23 cellular contexts compared by ENCODE assay signal in the genomic region with DNA sequence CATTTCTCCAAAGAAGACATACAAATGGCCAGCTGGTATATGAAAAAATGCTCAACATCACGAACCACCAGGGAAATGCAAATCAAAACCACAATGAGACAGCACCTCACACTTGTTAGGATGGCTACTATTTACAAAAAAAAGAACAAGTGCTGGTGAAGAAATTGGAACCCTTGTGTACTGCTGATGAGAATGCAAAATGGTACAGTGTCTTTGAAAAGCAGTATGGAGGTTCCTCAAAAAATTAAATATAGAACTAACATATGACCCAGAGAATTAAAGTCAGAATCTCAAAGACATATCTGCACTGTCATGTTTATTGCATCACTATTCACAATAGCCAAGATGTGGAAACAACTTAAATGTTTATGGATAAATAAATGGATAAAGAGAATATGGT. TPM values are rescaled to one million over a fixed set of nuclear protein-coding genes. Genes with fewer than 3 reads are reported as not detected.
"Had no signal": no experiment of that assay in that cellular context is flagged by ENCODE, and none has a peak within 500 bp of the region (broad histone marks: within the 10 kb centered on the region; RNA-seq: fewer than 3 reads in every experiment).

No MANE protein-coding gene starts in this region.

- H3K4me3 ChIP-seq: cardiac muscle cell, esophagus muscularis mucosa, gastroesophageal sphincter, heart right ventricle, left lung, upper lobe of right lung had no signal

- FAIRE-seq: TTC549 had no signal

- ATAC-seq: activated CD4-positive, alpha-beta T cell treated with anti-CD3 and anti-CD28 coated beads for 36 hours; gastroesophageal sphincter; heart right ventricle; left lung; stimulated activated naive B cell treated with anti-CD40 and anti-IgM and Interleukin-4, amounts not matched to agents 10 μg/mL and 1 μg/mL and 100 μg/mL, for 72 hours; upper lobe of right lung; WTC11 had no signal

- DNase-seq: activated CD4-positive, alpha-beta T cell treated with anti-CD3 and anti-CD28 coated beads for 36 hours; activated CD4-positive, alpha-beta T cell treated with anti-CD3 and anti-CD28 coated beads, Interleukin-2, amount 50 U/mL, for 48 hours; activated T-cell treated with anti-CD3 and anti-CD28 coated beads for 4 hours; amniotic stem cell; dermis blood vessel endothelial cell; effector memory CD4-positive, alpha-beta T cell; heart right ventricle; left lung; mammary epithelial cell; midbrain; nephron progenitor cell; nucleus accumbens; posterior cingulate gyrus; stimulated activated naive B cell treated with anti-CD40 and anti-IgM and Interleukin-4, amounts not matched to agents 10 μg/mL and 1 μg/mL and 100 μg/mL, for 72 hours; upper lobe of right lung had no signal

- H3K27me3 ChIP-seq: cardiac muscle cell, esophagus muscularis mucosa, gastroesophageal sphincter, left lung, upper lobe of right lung had no signal

- H3K9me3 ChIP-seq: esophagus muscularis mucosa, gastroesophageal sphincter, left lung, upper lobe of right lung had no signal

- H3K4me1 ChIP-seq: esophagus muscularis mucosa, gastroesophageal sphincter, heart right ventricle, left lung, upper lobe of right lung had no signal

- H3K36me3 ChIP-seq: cardiac muscle cell, esophagus muscularis mucosa, gastroesophageal sphincter, heart right ventricle, left lung, upper lobe of right lung had no signal

- H3K27ac ChIP-seq: cardiac muscle cell, esophagus muscularis mucosa, gastroesophageal sphincter, heart right ventricle, left lung, upper lobe of right lung had no signal

RNA-seq across cellular contexts. Expression of a gene that starts 20.9 kb away (rescaled TPM):
- total RNA-seq: activated CD4-positive, alpha-beta T cell treated with anti-CD3 and anti-CD28 coated beads for 36 hours; cardiac muscle cell; dermis blood vessel endothelial cell; endothelial cell of umbilical vein; heart right ventricle; kidney epithelial cell; left lung; mammary epithelial cell; renal cortical epithelial cell; upper lobe of right lung; WTC11 had no signal
- polyA plus RNA-seq: cardiac muscle cell, endothelial cell of umbilical vein, heart right ventricle, mammary epithelial cell had no signal
